In the genomic region with DNA sequence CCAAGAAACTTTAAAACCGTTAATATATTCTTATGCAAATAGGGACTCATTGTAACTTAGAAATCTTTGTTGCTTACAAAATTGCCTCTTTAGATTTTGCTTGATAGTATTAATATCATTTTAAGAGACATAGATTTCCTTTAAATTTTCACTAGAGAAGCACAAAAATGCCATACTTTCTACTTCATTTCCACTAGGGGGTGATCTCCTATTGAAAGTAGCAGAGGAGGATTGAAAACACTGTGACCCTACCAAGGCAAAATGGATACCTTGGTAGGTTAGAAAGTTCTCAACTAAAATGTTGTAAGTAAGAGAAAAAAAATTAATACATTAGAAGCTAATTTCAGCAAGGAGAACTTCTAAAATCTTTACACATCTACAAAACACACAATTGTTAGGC, we compare ENCODE assay signal across 8 cellular contexts.
DNase-seq lines count a peak whose midpoint lies in the region; ATAC-seq, FAIRE-seq and TF ChIP-seq lines count a peak whose summit lies in the region.

No MANE protein-coding gene starts in this region.

- no peaks in the 10 kb centered on the region for H3K9me3 Mint-ChIP-seq in endodermal cell
- no peaks in the 10 kb centered on the region for H3K9me3 Mint-ChIP-seq in osteocyte (ENCODE audit: unreplicated experiment)
- H3K9me3 Mint-ChIP-seq in activated T-helper 2 cell treated with anti-CD3 and anti-CD28 coated beads, Interferon-gamma antibody, Interleukin-2, Interleukin-4, amounts not matched to agents 10 μg/mL and 5 μg/mL and 100 μg/mL, durations not matched to agents 14 hours and 24 hours and 36 hours: no peaks in the 10 kb centered on the region

- no peak overlapping the region for H3K4me3 Mint-ChIP-seq in endodermal cell
- H3K4me3 Mint-ChIP-seq in osteocyte (ENCODE audit: unreplicated experiment): no peak overlapping the region
- H3K4me3 Mint-ChIP-seq in activated T-helper 2 cell treated with anti-CD3 and anti-CD28 coated beads, Interferon-gamma antibody, Interleukin-2, Interleukin-4, amounts not matched to agents 10 μg/mL and 5 μg/mL and 100 μg/mL, durations not matched to agents 14 hours and 24 hours and 36 hours (ENCODE audit: low read depth): no peak overlapping the region

- H3K36me3 Mint-ChIP-seq in endodermal cell (ENCODE audit: low read depth): no peaks in the 10 kb centered on the region
- no peaks in the 10 kb centered on the region for H3K36me3 Mint-ChIP-seq in osteocyte (ENCODE audit: unreplicated experiment)
- H3K36me3 Mint-ChIP-seq in activated T-helper 2 cell treated with anti-CD3 and anti-CD28 coated beads, Interferon-gamma antibody, Interleukin-2, Interleukin-4, amounts not matched to agents 10 μg/mL and 5 μg/mL and 100 μg/mL, durations not matched to agents 14 hours and 24 hours and 36 hours (ENCODE audit: low read depth): no peaks in the 10 kb centered on the region

- H3K36me3 ChIP-seq in heart left ventricle: no peaks in the 10 kb centered on the region
- H3K36me3 ChIP-seq in endodermal cell (ENCODE audit: control insufficient read depth, insufficient read depth, low read length): no peaks in the 10 kb centered on the region
- H3K36me3 ChIP-seq in small intestine (ENCODE audit: control insufficient read depth in 2 of 2, insufficient read depth in 2 of 2, low read length in 2 of 2): no peaks in the 10 kb centered on the region

- H3K27ac Mint-ChIP-seq in endodermal cell (no peak overlapping the region), osteocyte (ENCODE audit: unreplicated experiment) (no peak overlapping the region)
- no peak overlapping the region for H3K27ac Mint-ChIP-seq in activated T-helper 2 cell treated with anti-CD3 and anti-CD28 coated beads, Interferon-gamma antibody, Interleukin-2, Interleukin-4, amounts not matched to agents 10 μg/mL and 5 μg/mL and 100 μg/mL, durations not matched to agents 14 hours and 24 hours and 36 hours

- no peaks in the 10 kb centered on the region for H3K27me3 Mint-ChIP-seq in endodermal cell (ENCODE audit: insufficient read depth)
- H3K27me3 Mint-ChIP-seq in osteocyte (ENCODE audit: unreplicated experiment): no peaks in the 10 kb centered on the region
- H3K27me3 Mint-ChIP-seq in activated T-helper 2 cell treated with anti-CD3 and anti-CD28 coated beads, Interferon-gamma antibody, Interleukin-2, Interleukin-4, amounts not matched to agents 10 μg/mL and 5 μg/mL and 100 μg/mL, durations not matched to agents 14 hours and 24 hours and 36 hours (ENCODE audit: low read depth): peaks cover 1% of the 10 kb centered on the region

- no peak overlapping the region for H3K4me3 ChIP-seq in heart left ventricle
- no peak overlapping the region for H3K4me3 ChIP-seq in right cardiac atrium (ENCODE audit: low read length)
- no peak overlapping the region for H3K4me3 ChIP-seq in endodermal cell (ENCODE audit: low read length)
- no peak overlapping the region for H3K4me3 ChIP-seq in small intestine (ENCODE audit: low read depth in 1 of 2, low read length in 2 of 2)

- FAIRE-seq in small intestine (lab: Jason Lieb, UNC): no peak

- no peak overlapping the region for H3K27ac ChIP-seq in heart left ventricle
- no peak overlapping the region for H3K27ac ChIP-seq in right cardiac atrium (ENCODE audit: low read length)
- no peak overlapping the region for H3K27ac ChIP-seq in endodermal cell (ENCODE audit: low read depth, low read length)
- no peak overlapping the region for H3K27ac ChIP-seq in small intestine (ENCODE audit: low read depth in 1 of 2, low read length in 1 of 2)

- ATAC-seq in heart left ventricle (no peak), right cardiac atrium (no peak), HG02642 (IDR thresholded peaks at IDR 0.05; ENCODE audit: poor library complexity, unreplicated experiment) (peak; percentile 50)

- TF ChIP-seq POLR2A in heart left ventricle (IDR thresholded peaks at IDR 0.05): no peak

- 72 to 85% (median 80%) methylated on average over 1 of the region's 1 CpG for WGBS in heart left ventricle, 4 donors
- 72% methylated on average over 1 of the region's 1 CpG for WGBS in right cardiac atrium
- WGBS in endodermal cell (ENCODE audit: insufficient coverage in 1 of 2, insufficient read length in 1 of 2), 2 experiments: 0% methylated on average over 1 of the region's 1 CpG; no CpG with 5 or more reads in 1 of the 2 experiments
- WGBS in small intestine, 3 donors: 31 to 52% (median 47%) methylated on average over 1 of the region's 1 CpG

- H3K27me3 ChIP-seq in heart left ventricle: no peaks in the 10 kb centered on the region
- H3K27me3 ChIP-seq in right cardiac atrium (ENCODE audit: control insufficient read depth, insufficient read depth): no peaks in the 10 kb centered on the region
- H3K27me3 ChIP-seq in endodermal cell (ENCODE audit: control insufficient read depth, insufficient read depth, low read length, poor library complexity, severe bottlenecking): no peaks in the 10 kb centered on the region
- no peaks in the 10 kb centered on the region for H3K27me3 ChIP-seq in small intestine (ENCODE audit: control insufficient read depth in 2 of 2, insufficient read depth in 2 of 2, low read length in 2 of 2)

- H3K9me3 ChIP-seq in heart left ventricle: no peaks in the 10 kb centered on the region
- H3K9me3 ChIP-seq in right cardiac atrium (ENCODE audit: control insufficient read depth, low read length): no peaks in the 10 kb centered on the region
- no peaks in the 10 kb centered on the region for H3K9me3 ChIP-seq in endodermal cell (ENCODE audit: control insufficient read depth, low read length)
- no peaks in the 10 kb centered on the region for H3K9me3 ChIP-seq in small intestine (ENCODE audit: control insufficient read depth, low read depth)

- peaks cover 0 to 4% (median 0%) of the 10 kb centered on the region in 12 donors for H3K4me1 ChIP-seq in heart left ventricle
- no peaks in the 10 kb centered on the region for H3K4me1 ChIP-seq in right cardiac atrium (ENCODE audit: control insufficient read depth, insufficient read depth, low read length)
- H3K4me1 ChIP-seq in endodermal cell (ENCODE audit: control insufficient read depth, insufficient read depth, low read length): no peaks in the 10 kb centered on the region
- H3K4me1 ChIP-seq in small intestine (ENCODE audit: control insufficient read depth in 2 of 2, insufficient read depth in 1 of 2, low read depth in 1 of 2, low read length in 1 of 2): no peaks in the 10 kb centered on the region

- H3K9ac ChIP-seq in endodermal cell (ENCODE audit: extremely low read depth, low read length, poor library complexity, severe bottlenecking): no peak overlapping the region

- no peaks in the 10 kb centered on the region for H3K4me1 Mint-ChIP-seq in endodermal cell
- peaks cover 55% of the 10 kb centered on the region for H3K4me1 Mint-ChIP-seq in osteocyte (ENCODE audit: unreplicated experiment)
- peaks cover 1% of the 10 kb centered on the region for H3K4me1 Mint-ChIP-seq in activated T-helper 2 cell treated with anti-CD3 and anti-CD28 coated beads, Interferon-gamma antibody, Interleukin-2, Interleukin-4, amounts not matched to agents 10 μg/mL and 5 μg/mL and 100 μg/mL, durations not matched to agents 14 hours and 24 hours and 36 hours (ENCODE audit: low read depth)

- peak in 11 of 12 donors; percentile 13 to 63 (median 48) for TF ChIP-seq CTCF in heart left ventricle (IDR thresholded peaks at IDR 0.05)
- peak; percentile 85 for TF ChIP-seq CTCF in endodermal cell (conservative IDR thresholded peaks at IDR 0.05)
- peak; percentile 70 for TF ChIP-seq CTCF in osteocyte (IDR thresholded peaks at IDR 0.05)

- intact Hi-C loops in heart left ventricle (cut with DNase I): no loop called here
- intact Hi-C loops in right cardiac atrium (cut with DNase I): no loop called here
- intact Hi-C loops in activated T-helper 2 cell treated with anti-CD3 and anti-CD28 coated beads, Interferon-gamma antibody, Interleukin-2, Interleukin-4, amounts not matched to agents 10 μg/mL and 5 μg/mL and 100 μg/mL, durations not matched to agents 14 hours and 24 hours and 36 hours (cut with micrococcal nuclease): no loop called here

- DNase-seq in heart left ventricle: no peak
- no peak for DNase-seq in right cardiac atrium
- peak; percentile 65 for DNase-seq in NCI-H748 (lab: John Stamatoyannopoulos, UW; ENCODE audit: unreplicated experiment)
- DNase-seq in endodermal cell: no peak
- no peak for DNase-seq in osteocyte (ENCODE audit: extremely low spot score, unreplicated experiment)
- DNase-seq in activated T-helper 2 cell treated with anti-CD3 and anti-CD28 coated beads, Interferon-gamma antibody, Interleukin-2, Interleukin-4, amounts not matched to agents 10 μg/mL and 5 μg/mL and 100 μg/mL, durations not matched to agents 14 hours and 24 hours and 36 hours (ENCODE audit: low spot score): no peak
- no peak for DNase-seq in small intestine
